8 cellular contexts compared by ENCODE assay signal in the genomic region with DNA sequence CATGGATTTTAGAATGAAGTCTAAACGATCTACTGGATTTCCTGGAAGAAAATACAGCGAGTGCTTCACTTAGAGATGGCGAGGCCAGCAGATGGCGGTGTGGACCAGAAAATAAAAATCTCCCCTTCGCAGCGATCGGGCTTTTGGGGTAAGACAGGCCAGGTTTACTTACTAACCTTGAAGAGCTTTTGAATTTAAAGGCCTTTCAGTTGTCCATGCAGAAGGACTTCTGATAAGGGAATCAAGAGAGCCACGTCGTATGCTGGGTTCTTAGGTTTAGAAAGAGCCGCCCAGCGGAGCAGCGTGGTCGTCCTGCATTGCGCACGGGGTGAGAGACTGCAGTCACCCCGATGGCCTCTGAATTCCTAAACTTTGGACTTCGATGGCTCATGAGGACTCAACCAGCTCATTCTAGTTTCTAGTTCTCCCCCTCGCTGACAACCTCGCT.
A peak's percentile ranks its signal among the peaks of the same experiment; 100 is the strongest.
DNase-seq lines count a peak whose midpoint lies in the region; ATAC-seq and TF ChIP-seq lines count a peak whose summit lies in the region.

No MANE protein-coding gene starts in this region.

- H4K5ac ChIP-seq in IMR-90 (ENCODE audit: low read depth, low read length): no peak overlapping the region

- H3K4me1 Mint-ChIP-seq in progenitor cell of endocrine pancreas (ENCODE audit: low read depth): peaks cover 2% of the 10 kb centered on the region

- no peak overlapping the region for H3K4me3 ChIP-seq in IMR-90 (ENCODE audit: insufficient read depth, low read depth, low read length)

- dilution Hi-C loops in IMR-90 (cut with HindIII; ENCODE audit: low sequenced_read_pairs, unreplicated experiment): no loop called here

- H2AFZ ChIP-seq in IMR-90 (replicated peaks; ENCODE audit: low read length, poor library complexity): peak overlapping the region; percentile 56

- H2BK20ac ChIP-seq in IMR-90 (ENCODE audit: low read depth, low read length): no peak overlapping the region

- H3K4me2 ChIP-seq in IMR-90 (ENCODE audit: low read depth, low read length): peak overlapping the region; percentile 83

- no peak overlapping the region for H2BK120ac ChIP-seq in IMR-90 (ENCODE audit: low read depth, low read length)

- no peak overlapping the region for H3K4ac ChIP-seq in IMR-90 (ENCODE audit: low read depth, low read length)

- H3K18ac ChIP-seq in IMR-90 (ENCODE audit: low read depth, low read length): no peak overlapping the region

- peak; percentile 65 for TF ChIP-seq RAD21 in IMR-90 (IDR thresholded peaks at IDR 0.05; ENCODE audit: low read length)

- H2AK5ac ChIP-seq in IMR-90 (ENCODE audit: low read depth, low read length): no peak overlapping the region

- CTCF ChIA-PET in IMR-90 (lab: Yijun Ruan, JAX): interaction anchor here (1.0 to 1.4 kb wide), 4 partner anchors 12 to 781 kb away, joined by 3 to 4 read pairs (median 4); no protein-coding TSS in a partner anchor

- H3K9me3 Mint-ChIP-seq in progenitor cell of endocrine pancreas (ENCODE audit: low read depth): no peaks in the 10 kb centered on the region

- H4K20me1 ChIP-seq in IMR-90 (ENCODE audit: insufficient read depth, low read length): no peaks in the 10 kb centered on the region

- H3K79me1 ChIP-seq in IMR-90 (ENCODE audit: low read depth in 1 of 2, low read length in 2 of 2): no peaks in the 10 kb centered on the region

- H3K36me3 ChIP-seq in IMR-90 (ENCODE audit: control insufficient read depth, insufficient read depth, low read length): no peaks in the 10 kb centered on the region

- H4K8ac ChIP-seq in IMR-90 (ENCODE audit: low read depth in 2 of 2, low read length in 2 of 2): no peak overlapping the region

- no peaks in the 10 kb centered on the region for H3K9me3 ChIP-seq in IMR-90 (ENCODE audit: control insufficient read depth, insufficient read depth, low read length)

- peaks cover 54% of the 10 kb centered on the region for H3K27me3 Mint-ChIP-seq in progenitor cell of endocrine pancreas

- no peaks in the 10 kb centered on the region for H3K4me1 ChIP-seq in IMR-90 (ENCODE audit: control insufficient read depth, insufficient read depth, low read length)

- H3K56ac ChIP-seq in IMR-90 (ENCODE audit: extremely low read depth, insufficient read depth, low read length): no peak overlapping the region

- no peak for TF ChIP-seq POLR2A in IMR-90 (IDR thresholded peaks at IDR 0.05; ENCODE audit: low read depth, low read length)

- ATAC-seq in IMR-90 (ENCODE audit: low read depth) (peak; percentile 87), GM19035 (IDR thresholded peaks at IDR 0.05; ENCODE audit: unreplicated experiment) (no peak), HG02973 (IDR thresholded peaks at IDR 0.05; ENCODE audit: unreplicated experiment) (no peak)

- TF ChIP-seq CTCF in IMR-90 (conservative IDR thresholded peaks at IDR 0.05; ENCODE audit: low read depth, low read length) (peak; percentile 70), progenitor cell of endocrine pancreas (IDR thresholded peaks at IDR 0.05; ENCODE audit: unreplicated experiment) (peak; percentile 83)

- no peak overlapping the region for H4K91ac ChIP-seq in IMR-90 (ENCODE audit: insufficient read depth, low read depth, low read length)

- H3K4me3 Mint-ChIP-seq in progenitor cell of endocrine pancreas (ENCODE audit: low read depth): no peak overlapping the region

- in situ Hi-C loops in IMR-90 (cut with MboI; ENCODE audit: low sequenced_read_pairs): loop anchor here (5.0 kb wide), 1 partner anchor 670 kb away; no protein-coding TSS in a partner anchor

- no peaks in the 10 kb centered on the region for H3K36me3 Mint-ChIP-seq in progenitor cell of endocrine pancreas (ENCODE audit: insufficient read depth)

- POLR2A ChIA-PET in IMR-90 (lab: Charles Lee; ENCODE audit: unreplicated experiment): no interaction called here

- no TSS peak for BruUV-seq in IMR-90 (replicated peaks; lab: Mats Ljungman, UMichigan)

- no peak overlapping the region for H3K27ac ChIP-seq in IMR-90 (ENCODE audit: insufficient read depth, low read length)

- no peak overlapping the region for H2AK9ac ChIP-seq in IMR-90 (replicated peaks; ENCODE audit: low read depth, low read length, poor library complexity)

- peak; percentile 69 for DNase-seq in COR-L47 (lab: John Stamatoyannopoulos, UW)
- peak; percentile 35 for DNase-seq in IMR-90
- peak; percentile 55 to 61 for DNase-seq in NOMO-1 (lab: John Stamatoyannopoulos, UW; ENCODE audit: unreplicated experiment in 2 of 2)
- peak; percentile 13 for DNase-seq in activated naive CD4-positive, alpha-beta T cell treated with Interleukin-2 at 50 U/mL for 16 hours
- peak; percentile 31 to 93 (median 82) for DNase-seq in head of caudate nucleus
- DNase-seq in progenitor cell of endocrine pancreas (ENCODE audit: low spot score, unreplicated experiment): peak; percentile 42

- H2BK15ac ChIP-seq in IMR-90 (ENCODE audit: low read depth, low read length): no peak overlapping the region

- H3K23ac ChIP-seq in IMR-90 (ENCODE audit: low read depth, low read length): no peak overlapping the region

- no peak overlapping the region for H3K9ac ChIP-seq in IMR-90 (ENCODE audit: low read depth, low read length)

- intact Hi-C loops in IMR-90 (cut with micrococcal nuclease): loop anchor here (1.0 to 10.0 kb wide), 5 partner anchors 399 to 1477 kb away; no protein-coding TSS in a partner anchor
- intact Hi-C loops in head of caudate nucleus (cut with DNase I): loop anchor here (5.0 kb wide), 1 partner anchor 400 kb away; no protein-coding TSS in a partner anchor

- no peak overlapping the region for H2BK5ac ChIP-seq in IMR-90 (ENCODE audit: low read depth, low read length, poor library complexity, severe bottlenecking)

- H3K27me3 ChIP-seq in IMR-90 (ENCODE audit: control insufficient read depth, insufficient read depth, low read length): 0 out of 2 replicates have a peak, but pooled peaks cover 2% of the 10 kb centered on the region

- no peak overlapping the region for H3K14ac ChIP-seq in IMR-90 (replicated peaks; ENCODE audit: low read depth, low read length)

- 11% methylated on average over 8 of the region's 19 CpGs; no CpG with 5 or more reads in 1 of the 2 experiments for WGBS in IMR-90 (ENCODE audit: extremely low coverage in 2 of 2, insufficient read length in 1 of 2), 2 experiments

- H3K9me1 ChIP-seq in IMR-90 (ENCODE audit: insufficient read depth, low read length): no peaks in the 10 kb centered on the region; the same call in 1 of the 2 replicates

- H3K27ac Mint-ChIP-seq in progenitor cell of endocrine pancreas: no peak overlapping the region

TF ChIP-seq in IMR-90, 13 proteins besides CTCF, POLR2A, EP300 and RAD21:
- TF ChIP-seq SMC3 (IDR thresholded peaks at IDR 0.05; ENCODE audit: low read depth, low read length) (peak; percentile 62), MAZ (IDR thresholded peaks at IDR 0.05; ENCODE audit: borderline replicate concordance, low read depth, low read length) (no peak), CHD1 (IDR thresholded peaks at IDR 0.05; ENCODE audit: low read depth, low read length) (no peak), CEBPB (IDR thresholded peaks at IDR 0.05; ENCODE audit: low read depth, low read length) (no peak)
- TF ChIP-seq, protein P1, sequence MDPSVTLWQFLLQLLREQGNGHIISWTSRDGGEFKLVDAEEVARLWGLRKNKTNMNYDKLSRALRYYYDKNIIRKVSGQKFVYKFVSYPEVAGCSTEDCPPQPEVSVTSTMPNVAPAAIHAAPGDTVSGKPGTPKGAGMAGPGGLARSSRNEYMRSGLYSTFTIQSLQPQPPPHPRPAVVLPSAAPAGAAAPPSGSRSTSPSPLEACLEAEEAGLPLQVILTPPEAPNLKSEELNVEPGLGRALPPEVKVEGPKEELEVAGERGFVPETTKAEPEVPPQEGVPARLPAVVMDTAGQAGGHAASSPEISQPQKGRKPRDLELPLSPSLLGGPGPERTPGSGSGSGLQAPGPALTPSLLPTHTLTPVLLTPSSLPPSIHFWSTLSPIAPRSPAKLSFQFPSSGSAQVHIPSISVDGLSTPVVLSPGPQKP (IDR thresholded peaks at IDR 0.05; ENCODE audit: borderline replicate concordance, low read depth, low read length): no peak

Comparison
In these comparisons a context has a peak if more than half of its experiments do, and no peak if none do; other contexts are left out.
1. DNase-seq: peak in every context shown above with its lines; median percentile 82 in head of caudate nucleus; 69 in COR-L47; 58 in NOMO-1; 42 in progenitor cell of endocrine pancreas; 35 in IMR-90; 13 in activated naive CD4-positive, alpha-beta T cell treated with Interleukin-2 at 50 U/mL for 16 hours.